ENCODE assay signal across 8 cellular contexts in genomic region chr1:209850342-209850979, GRCh38. TPM values are rescaled to one million over a fixed set of nuclear protein-coding genes. Genes with fewer than 3 reads are reported as not detected.
DNase-seq lines count a peak whose midpoint lies in the region; ATAC-seq and TF ChIP-seq lines count a peak whose summit lies in the region.

No MANE protein-coding gene starts in this region.

- POLR2A ChIA-PET in activated naive CD8-positive, alpha-beta T cell treated with anti-CD3 and anti-CD28 coated beads, Interleukin-2, amount 10 ng/mL, durations not matched to agents 7 days and 5 days (lab: Charles Lee): no interaction called here

- no peak overlapping the region for H3K4me3 Mint-ChIP-seq in activated naive CD8-positive, alpha-beta T cell treated with anti-CD3 and anti-CD28 coated beads, Interleukin-2, amount 10 ng/mL, durations not matched to agents 7 days and 5 days

- peaks cover 6% of the 10 kb centered on the region for H3K36me3 Mint-ChIP-seq in activated naive CD8-positive, alpha-beta T cell treated with anti-CD3 and anti-CD28 coated beads, Interleukin-2, amount 10 ng/mL, durations not matched to agents 7 days and 5 days

- H3K9me3 Mint-ChIP-seq in activated naive CD8-positive, alpha-beta T cell treated with anti-CD3 and anti-CD28 coated beads, Interleukin-2, amount 10 ng/mL, durations not matched to agents 7 days and 5 days: no peaks in the 10 kb centered on the region

- H3K4me1 Mint-ChIP-seq in activated naive CD8-positive, alpha-beta T cell treated with anti-CD3 and anti-CD28 coated beads, Interleukin-2, amount 10 ng/mL, durations not matched to agents 7 days and 5 days: peaks cover 4% of the 10 kb centered on the region

- ATAC-seq in HG03175 (IDR thresholded peaks at IDR 0.05; ENCODE audit: unreplicated experiment) (peak; percentile 45), GM21360 (IDR thresholded peaks at IDR 0.05; ENCODE audit: unreplicated experiment) (no peak)
- no peak for ATAC-seq in activated naive CD8-positive, alpha-beta T cell treated with anti-CD3 and anti-CD28 coated beads, Interleukin-2, amount 10 ng/mL, durations not matched to agents 7 days and 5 days (ENCODE audit: low read depth)

- TF ChIP-seq CTCF in 22Rv1 (IDR thresholded peaks at IDR 0.05) (peak; percentile 95), GM10266 (IDR thresholded peaks at IDR 0.05; ENCODE audit: control insufficient read depth, insufficient read depth, low read depth, missing control alignments) (peak; percentile 57)

- no peak overlapping the region for H3K27ac ChIP-seq in 22Rv1

- DNase-seq in GM10266 (ENCODE audit: extremely low spot score) (no peak), NCI-H748 treated with DMSO at 0.1 percent for 48 hours (lab: John Stamatoyannopoulos, UW) (peak; percentile 1), inferior parietal cortex (ENCODE audit: extremely low spot score) (peak; percentile 88)
- peak; percentile 34 for DNase-seq in activated naive CD8-positive, alpha-beta T cell treated with anti-CD3 and anti-CD28 coated beads, Interleukin-2, amount 10 ng/mL, durations not matched to agents 7 days and 5 days
- peak; percentile 36 to 38 for DNase-seq in stimulated activated CD4-positive, alpha-beta T cell treated with anti-CD3 and anti-CD28 coated beads, Interleukin-4, amount 100 ng/mL, for 48 hours (ENCODE audit: low read depth in 2 of 2)

- no peaks in the 10 kb centered on the region for H3K27me3 Mint-ChIP-seq in activated naive CD8-positive, alpha-beta T cell treated with anti-CD3 and anti-CD28 coated beads, Interleukin-2, amount 10 ng/mL, durations not matched to agents 7 days and 5 days

- H3K27ac Mint-ChIP-seq in activated naive CD8-positive, alpha-beta T cell treated with anti-CD3 and anti-CD28 coated beads, Interleukin-2, amount 10 ng/mL, durations not matched to agents 7 days and 5 days: no peak overlapping the region

RNA-seq across cellular contexts. Expression of gene UTP25, which starts 22.7 kb away (rescaled TPM):
- total RNA-seq in activated naive CD8-positive, alpha-beta T cell treated with anti-CD3 and anti-CD28 coated beads, Interleukin-2, amount 10 ng/mL, durations not matched to agents 7 days and 5 days: 1 to 10 TPM; 7.5 to 7.7 TPM

RNA-seq across cellular contexts. Expression of gene IRF6, which starts 44.5 kb away (rescaled TPM):
- 1 to 10 TPM; 1.7 to 2.0 TPM for total RNA-seq in activated naive CD8-positive, alpha-beta T cell treated with anti-CD3 and anti-CD28 coated beads, Interleukin-2, amount 10 ng/mL, durations not matched to agents 7 days and 5 days
